Comparison of ENCODE assay signal across 1 cellular context in genomic region chr9:133429216-133429613, GRCh38.
TF ChIP-seq lines count a peak whose summit lies in the region.

No MANE protein-coding gene starts in this region.

TF ChIP-seq in HCT116, 20 proteins besides CTCF, POLR2A, EP300 and RAD21 (continued from another document):
- TF ChIP-seq SP1 (IDR thresholded peaks at IDR 0.05; ENCODE audit: low read depth) (no peak), CBX3 (IDR thresholded peaks at IDR 0.05; ENCODE audit: low read depth) (no peak), YY1 (IDR thresholded peaks at IDR 0.05; ENCODE audit: extremely low read depth, insufficient replicate concordance, low read depth, low read length) (no peak), CEBPB (IDR thresholded peaks at IDR 0.05; ENCODE audit: low read depth) (no peak), POLR2AphosphoS5 (IDR thresholded peaks at IDR 0.05; ENCODE audit: low read depth, low read length) (no peak), JUND (IDR thresholded peaks at IDR 0.05) (no peak), EGR1 (IDR thresholded peaks at IDR 0.05; ENCODE audit: low read depth) (no peak), TCF7L2 (IDR thresholded peaks at IDR 0.05; ENCODE audit: borderline replicate concordance, extremely low read depth, insufficient read depth, insufficient read length) (no peak), EZH2 (IDR thresholded peaks at IDR 0.05) (no peak), ELF1 (IDR thresholded peaks at IDR 0.05; ENCODE audit: borderline replicate concordance, low read depth) (no peak), EZH2phosphoT487 (IDR thresholded peaks at IDR 0.05; ENCODE audit: borderline replicate concordance) (no peak), SRF (IDR thresholded peaks at IDR 0.05; ENCODE audit: low read depth) (no peak)
- TF ChIP-seq, protein P1, sequence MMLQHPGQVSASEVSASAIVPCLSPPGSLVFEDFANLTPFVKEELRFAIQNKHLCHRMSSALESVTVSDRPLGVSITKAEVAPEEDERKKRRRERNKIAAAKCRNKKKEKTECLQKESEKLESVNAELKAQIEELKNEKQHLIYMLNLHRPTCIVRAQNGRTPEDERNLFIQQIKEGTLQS (IDR thresholded peaks at IDR 0.05) = no peak
